ENCODE assay signal across 11 cellular contexts in the genomic region with DNA sequence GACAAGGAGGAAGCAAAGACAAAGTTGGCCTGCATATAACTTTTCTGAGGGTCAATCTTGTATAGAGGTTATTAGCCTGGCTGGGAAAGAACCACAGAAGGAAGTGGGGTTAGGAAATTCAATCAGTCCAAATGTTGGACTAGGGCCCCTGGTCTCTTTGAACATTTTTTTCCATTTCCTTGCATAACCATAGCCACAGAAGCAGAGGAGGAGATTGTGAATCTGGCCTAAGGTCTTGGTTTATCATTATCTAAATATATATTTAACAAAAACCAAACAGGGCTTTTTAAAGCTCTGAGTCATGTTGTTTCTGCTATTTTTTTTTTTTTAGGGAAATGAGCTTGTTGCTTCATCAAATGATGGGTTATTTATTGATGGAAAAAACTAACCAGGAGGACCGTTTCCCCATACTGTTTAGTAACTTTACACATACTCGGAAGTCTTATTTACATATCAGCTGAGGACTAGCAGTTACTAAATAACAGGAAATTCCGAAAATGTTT.
DNase-seq lines count a peak whose midpoint lies in the region; ATAC-seq and TF ChIP-seq lines count a peak whose summit lies in the region.
"Had no signal": no experiment of that assay in that cellular context is flagged by ENCODE, and none has a peak within 500 bp of the region (broad histone marks: within the 10 kb centered on the region; RNA-seq: fewer than 3 reads in every experiment).

No MANE protein-coding gene starts in this region.

- DNase-seq in NOMO-1 treated with dmso at 0.1 percent for 144 hours (lab: John Stamatoyannopoulos, UW; ENCODE audit: unreplicated experiment) (peak; percentile 54), lower lobe of right lung (no peak), iPS-NIHi11 (ENCODE audit: low spot score) (no peak), inferior parietal cortex (ENCODE audit: extremely low spot score) (no peak), DMS53 treated with DMSO at 0.1 percent for 48 hours (lab: John Stamatoyannopoulos, UW; ENCODE audit: unreplicated experiment) (no peak)
- no peak for DNase-seq in activated CD8-positive, alpha-beta T cell treated with anti-CD3 and anti-CD28 coated beads for 36 hours
- DNase-seq: caudate nucleus; stimulated activated naive CD8-positive, alpha-beta T cell treated with anti-CD3 and anti-CD28 coated beads, Interleukin-15, Interleukin-2, amounts not matched to agents 100 U/mL and 50 U/mL, for 24 hours had no signal

- no peak overlapping the region for H3K27ac ChIP-seq in lower lobe of right lung

- H3K27me3 Mint-ChIP-seq in activated CD8-positive, alpha-beta T cell treated with anti-CD3 and anti-CD28 coated beads for 36 hours, result no peaks in the 10 kb centered on the region

- H3K4me3 Mint-ChIP-seq in activated CD8-positive, alpha-beta T cell treated with anti-CD3 and anti-CD28 coated beads for 36 hours, result no peak overlapping the region
- H3K4me3 Mint-ChIP-seq: neural crest cell had no signal

- intact Hi-C loops in lower lobe of right lung (cut with DNase I), result no loop called here
- intact Hi-C loops in activated CD8-positive, alpha-beta T cell treated with anti-CD3 and anti-CD28 coated beads for 36 hours (cut with micrococcal nuclease), result no loop called here

- H3K27ac Mint-ChIP-seq in activated CD8-positive, alpha-beta T cell treated with anti-CD3 and anti-CD28 coated beads for 36 hours, result no peak overlapping the region

- CTCF ChIA-PET in activated CD8-positive, alpha-beta T cell treated with anti-CD3 and anti-CD28 coated beads for 36 hours (lab: Charles Lee), result interaction anchor here (0.6 kb wide), 1 partner anchor 30 kb away, joined by 3 read pairs; no protein-coding TSS in a partner anchor

- peaks cover 3% of the 10 kb centered on the region for H3K4me1 Mint-ChIP-seq in activated CD8-positive, alpha-beta T cell treated with anti-CD3 and anti-CD28 coated beads for 36 hours (ENCODE audit: low read depth)

- no peak overlapping the region for H3K4me3 ChIP-seq in lower lobe of right lung

- H3K36me3 ChIP-seq in lower lobe of right lung, result no peaks in the 10 kb centered on the region

- no peaks in the 10 kb centered on the region for H3K36me3 Mint-ChIP-seq in activated CD8-positive, alpha-beta T cell treated with anti-CD3 and anti-CD28 coated beads for 36 hours (ENCODE audit: low read depth)

- TF ChIP-seq CTCF in lower lobe of right lung (IDR thresholded peaks at IDR 0.05), result no peak
- no peak for TF ChIP-seq CTCF in activated CD8-positive, alpha-beta T cell treated with anti-CD3 and anti-CD28 coated beads for 36 hours (IDR thresholded peaks at IDR 0.05)

- ATAC-seq in GM18520 (IDR thresholded peaks at IDR 0.05; ENCODE audit: unreplicated experiment) (peak; percentile 57), HG02642 (IDR thresholded peaks at IDR 0.05; ENCODE audit: poor library complexity, unreplicated experiment) (peak; percentile 70), lower lobe of right lung (peak; percentile 59 to 89)
- no peak for ATAC-seq in activated CD8-positive, alpha-beta T cell treated with anti-CD3 and anti-CD28 coated beads for 36 hours
- ATAC-seq: stimulated activated naive CD8-positive, alpha-beta T cell treated with anti-CD3 and anti-CD28 coated beads, Interleukin-15, Interleukin-2, amounts not matched to agents 100 U/mL and 50 U/mL, for 24 hours had no signal

- H3K9me3 ChIP-seq in lower lobe of right lung, result no peaks in the 10 kb centered on the region

- peaks cover 5% of the 10 kb centered on the region for H3K4me1 ChIP-seq in lower lobe of right lung

- H3K9me3 Mint-ChIP-seq in activated CD8-positive, alpha-beta T cell treated with anti-CD3 and anti-CD28 coated beads for 36 hours, result no peaks in the 10 kb centered on the region

- POLR2A ChIA-PET in activated CD8-positive, alpha-beta T cell treated with anti-CD3 and anti-CD28 coated beads for 36 hours (lab: Charles Lee), result no interaction called here

- no peaks in the 10 kb centered on the region for H3K27me3 ChIP-seq in lower lobe of right lung (ENCODE audit: low read depth)
